Comparison of ENCODE assay signal across 14 cellular contexts in genomic region chr12:124395986-124396385, GRCh38.
DNase-seq lines count a peak whose midpoint lies in the region; ATAC-seq and TF ChIP-seq lines count a peak whose summit lies in the region.
"Had no signal": no experiment of that assay in that cellular context is flagged by ENCODE, and none has a peak within 500 bp of the region (broad histone marks: within the 10 kb centered on the region; RNA-seq: fewer than 3 reads in every experiment).

No MANE protein-coding gene starts in this region.

- H3K4me3 ChIP-seq in AG10803 (ENCODE audit: low read length): no peak overlapping the region
- no peak overlapping the region for H3K4me3 ChIP-seq in rectal smooth muscle tissue (ENCODE audit: low read length)
- no peak overlapping the region for H3K4me3 ChIP-seq in right lobe of liver
- H3K4me3 ChIP-seq: colonic mucosa, lung had no signal

- H3K27me3 ChIP-seq in rectal smooth muscle tissue (ENCODE audit: control insufficient read depth, insufficient read depth, low read length): no peaks in the 10 kb centered on the region
- no peaks in the 10 kb centered on the region for H3K27me3 ChIP-seq in right lobe of liver
- H3K27me3 ChIP-seq: colonic mucosa, neutrophil had no signal

- peak; percentile 72 for DNase-seq in AG10803 (ENCODE audit: low read depth)
- DNase-seq in HFFc6: no peak
- DNase-seq in endothelial cell (ENCODE audit: low spot score): no peak
- no peak for DNase-seq in activated naive CD4-positive, alpha-beta T cell (lab: John Stamatoyannopoulos, UW)
- DNase-seq in right lobe of liver: no peak
- DNase-seq in glomerular visceral epithelial cell (ENCODE audit: extremely low spot score): no peak
- DNase-seq: activated CD4-positive, alpha-beta T cell treated with anti-CD3 and anti-CD28 coated beads for 48 hours; activated T-cell treated with anti-CD3 and anti-CD28 coated beads, Interleukin-2, amount 50 U/mL, for 24 hours; colonic mucosa; T-helper 1 cell had no signal

- peaks cover 1% of the 10 kb centered on the region for H3K27me3 Mint-ChIP-seq in HFFc6 (ENCODE audit: insufficient read depth)
- H3K27me3 Mint-ChIP-seq in endothelial cell (ENCODE audit: unreplicated experiment): peaks cover 18% of the 10 kb centered on the region
- H3K27me3 Mint-ChIP-seq: activated T-cell treated with anti-CD3 and anti-CD28 coated beads, Interleukin-2, amount 50 U/mL, for 24 hours had no signal

- H3K4me3 Mint-ChIP-seq in HFFc6 (no peak overlapping the region), endothelial cell (ENCODE audit: unreplicated experiment) (peak overlapping the region; percentile 54)
- H3K4me3 Mint-ChIP-seq: activated T-cell treated with anti-CD3 and anti-CD28 coated beads, Interleukin-2, amount 50 U/mL, for 24 hours had no signal

- intact Hi-C loops in right lobe of liver (cut with DNase I): no loop called here

- H3K36me3 ChIP-seq in rectal smooth muscle tissue (ENCODE audit: control insufficient read depth, insufficient read depth, low read length) (peaks cover 14% of the 10 kb centered on the region), right lobe of liver (peaks cover 0 to 11% (median 0%) of the 10 kb centered on the region in 4 donors)

- no peaks in the 10 kb centered on the region for H3K9me3 ChIP-seq in right lobe of liver
- H3K9me3 ChIP-seq: colonic mucosa, neutrophil had no signal

- H3K9me3 Mint-ChIP-seq in HFFc6 (no peaks in the 10 kb centered on the region), endothelial cell (ENCODE audit: unreplicated experiment) (no peaks in the 10 kb centered on the region)
- H3K9me3 Mint-ChIP-seq: activated T-cell treated with anti-CD3 and anti-CD28 coated beads, Interleukin-2, amount 50 U/mL, for 24 hours had no signal

- no peak for TF ChIP-seq POLR2A in right lobe of liver (IDR thresholded peaks at IDR 0.05)

- H3K4me1 Mint-ChIP-seq in HFFc6 (ENCODE audit: low read depth): peaks cover 60% of the 10 kb centered on the region
- peaks cover 10% of the 10 kb centered on the region for H3K4me1 Mint-ChIP-seq in endothelial cell (ENCODE audit: unreplicated experiment)

- WGBS in right lobe of liver (ENCODE audit: insufficient coverage, low coverage, low lambda C conversion rate, missing lambda C conversion rate): 89% methylated on average over 6 of the region's 7 CpGs

- H3K27ac Mint-ChIP-seq in HFFc6: peak overlapping the region; percentile 62
- no peak overlapping the region for H3K27ac Mint-ChIP-seq in endothelial cell (ENCODE audit: unreplicated experiment)
- H3K27ac Mint-ChIP-seq: activated T-cell treated with anti-CD3 and anti-CD28 coated beads, Interleukin-2, amount 50 U/mL, for 24 hours had no signal

- no peak overlapping the region for H3K9ac ChIP-seq in rectal smooth muscle tissue (ENCODE audit: low read length)

- peaks cover 57% of the 10 kb centered on the region for H3K4me1 ChIP-seq in rectal smooth muscle tissue (ENCODE audit: control insufficient read depth, insufficient read depth, low read length)
- H3K4me1 ChIP-seq in right lobe of liver: peaks cover 0 to 34% (median 15%) of the 10 kb centered on the region in 4 donors

- peaks cover 21% of the 10 kb centered on the region; the same call in 1 of the 2 replicates for H3K36me3 Mint-ChIP-seq in HFFc6 (ENCODE audit: low read depth)
- H3K36me3 Mint-ChIP-seq in endothelial cell (ENCODE audit: low read depth, unreplicated experiment): peaks cover 19% of the 10 kb centered on the region

- TF ChIP-seq CTCF in AG10803 (conservative IDR thresholded peaks at IDR 0.05; ENCODE audit: low read length) (no peak), HFFc6 (IDR thresholded peaks at IDR 0.05) (no peak), endothelial cell (IDR thresholded peaks at IDR 0.05; ENCODE audit: unreplicated experiment) (no peak), right lobe of liver (IDR thresholded peaks at IDR 0.05) (no peak)

- no peak for ATAC-seq in right lobe of liver
- no peak for ATAC-seq in GM19455 (IDR thresholded peaks at IDR 0.05; ENCODE audit: unreplicated experiment)

- H3K27ac ChIP-seq in rectal smooth muscle tissue (ENCODE audit: low read depth, low read length): peak overlapping the region; percentile 91
- no peak overlapping the region for H3K27ac ChIP-seq in right lobe of liver
- H3K27ac ChIP-seq: colonic mucosa, neutrophil had no signal
